In genomic region chr5:75434107-75434506, GRCh38 we compare ENCODE assay signal across 21 cellular contexts.
"Had no signal": no experiment of that assay in that cellular context is flagged by ENCODE, and none has a peak within 500 bp of the region (broad histone marks: within the 10 kb centered on the region; RNA-seq: fewer than 3 reads in every experiment).

No MANE protein-coding gene starts in this region.

- H3K4me1 Mint-ChIP-seq: brain, nephron had no signal

- H3K27ac Mint-ChIP-seq: activated naive CD8-positive, alpha-beta T cell treated with anti-CD3 and anti-CD28 coated beads for 36 hours; activated T-helper 1 cell treated with anti-CD3 and anti-CD28 coated beads, Interleukin-12 subunit alpha, Interleukin-12 subunit beta, Interleukin-2, Interleukin-4 antibody, amounts not matched to agents 30 ng/mL and 10 ng/mL and 1 ng/mL, durations not matched to agents 14 hours and 24 hours and 36 hours; brain; nephron; stimulated activated naive CD8-positive, alpha-beta T cell treated with anti-CD3 and anti-CD28 coated beads, Interleukin-15, Interleukin-2, amounts not matched to agents 100 ng/mL and 50 ng/mL, for 24 hours had no signal

- H3K9me3 Mint-ChIP-seq: nephron; stimulated activated naive CD8-positive, alpha-beta T cell treated with anti-CD3 and anti-CD28 coated beads, Interleukin-15, Interleukin-2, amounts not matched to agents 100 ng/mL and 50 ng/mL, for 24 hours had no signal

- H3K36me3 ChIP-seq: right atrium auricular region, transverse colon, uterus, WERI-Rb-1 had no signal

- H3K27me3 Mint-ChIP-seq: activated naive CD8-positive, alpha-beta T cell treated with anti-CD3 and anti-CD28 coated beads for 36 hours; stimulated activated naive CD8-positive, alpha-beta T cell treated with anti-CD3 and anti-CD28 coated beads, Interleukin-15, Interleukin-2, amounts not matched to agents 100 ng/mL and 50 ng/mL, for 24 hours had no signal

- H3K27me3 ChIP-seq: right atrium auricular region, transverse colon, uterus had no signal

- H3K27ac ChIP-seq: right atrium auricular region, transverse colon, uterus, WERI-Rb-1 had no signal

- H3K9me3 ChIP-seq: right atrium auricular region, transverse colon, uterus had no signal

- H3K4me3 ChIP-seq: lung, right atrium auricular region, transverse colon, uterus had no signal

- H3K4me3 Mint-ChIP-seq: activated naive CD8-positive, alpha-beta T cell treated with anti-CD3 and anti-CD28 coated beads for 36 hours; activated T-helper 1 cell treated with anti-CD3 and anti-CD28 coated beads, Interleukin-12 subunit alpha, Interleukin-12 subunit beta, Interleukin-2, Interleukin-4 antibody, amounts not matched to agents 30 ng/mL and 10 ng/mL and 1 ng/mL, durations not matched to agents 14 hours and 24 hours and 36 hours; brain; nephron; stimulated activated naive CD8-positive, alpha-beta T cell treated with anti-CD3 and anti-CD28 coated beads, Interleukin-15, Interleukin-2, amounts not matched to agents 100 ng/mL and 50 ng/mL, for 24 hours had no signal

- H3K4me1 ChIP-seq: right atrium auricular region, transverse colon, uterus had no signal

- DNase-seq: activated CD4-positive, alpha-beta T cell treated with anti-CD3 and anti-CD28 coated beads for 1 hour; activated naive CD8-positive, alpha-beta T cell treated with anti-CD3 and anti-CD28 coated beads for 36 hours; caudate nucleus; cortex of kidney; foreskin melanocyte; glutamatergic neuron; hypothalamus; midbrain; occipital lobe; stimulated activated CD4-positive, alpha-beta T cell treated with anti-CD3 and anti-CD28 coated beads, Interleukin-12 subunit alpha, Interleukin-12 subunit beta, amount 100 ng/mL, for 4 hours; stimulated activated CD4-positive, alpha-beta T cell treated with anti-CD3 and anti-CD28 coated beads, Interleukin-1b, Interleukin-23, amount 100 ng/mL, for 48 hours; T-helper 2 cell; transverse colon; uterus; WERI-Rb-1 had no signal
